In genomic region chr9:82346040-82346439, GRCh38 we compare ENCODE assay signal across 37 cellular contexts.
"Had no signal": no experiment of that assay in that cellular context is flagged by ENCODE, and none has a peak within 500 bp of the region (broad histone marks: within the 10 kb centered on the region; RNA-seq: fewer than 3 reads in every experiment).

No MANE protein-coding gene starts in this region.

- H3K9me3 ChIP-seq: adrenal gland had no signal

- H3K4me3 Mint-ChIP-seq: activated B cell treated with CpG ODN at 0.5 μM for 24 hours; activated CD4-positive, alpha-beta memory T cell treated with anti-CD3 and anti-CD28 coated beads for 36 hours; activated CD4-positive, alpha-beta T cell treated with anti-CD3 and anti-CD28 coated beads, Interleukin-2, amount 10 ng/mL, durations not matched to agents 24 days and 14 days; activated CD8-positive, alpha-beta T cell treated with anti-CD3 and anti-CD28 coated beads for 36 hours; activated naive CD4-positive, alpha-beta T cell treated with anti-CD3 and anti-CD28 coated beads for 36 hours; activated naive CD8-positive, alpha-beta T cell treated with anti-CD3 and anti-CD28 coated beads for 36 hours; activated T-cell treated with anti-CD3 and anti-CD28 coated beads, Interleukin-2, amount 50 U/mL, for 4 hours; activated T-cell treated with anti-CD3 and anti-CD28 coated beads, Interleukin-2, amount 50 U/mL, for 72 hours; activated T-helper 1 cell treated with anti-CD3 and anti-CD28 coated beads, Interleukin-12 subunit alpha, Interleukin-12 subunit beta, Interleukin-2, Interleukin-4 antibody, amounts not matched to agents 30 ng/mL and 10 ng/mL and 1 ng/mL, durations not matched to agents 14 hours and 24 hours and 36 hours; activated T-helper 17 cell treated with anti-CD3 and anti-CD28 coated beads, Interleukin-2, amount 50 U/mL, for 72 hours; T-helper 1 cell treated with Interleukin-12 subunit alpha and Interleukin-12 subunit beta and Interleukin-4 antibody, amounts not matched to agents 30 μg/mL and 1 μg/mL, for 36 hours; T-helper 2 cell treated with Interferon-gamma antibody and Interleukin-4, amounts not matched to agents 5 μg/mL and 100 μg/mL, for 36 hours had no signal

- ATAC-seq: activated CD8-positive, alpha-beta T cell treated with anti-CD3 and anti-CD28 coated beads for 36 hours; activated naive CD4-positive, alpha-beta T cell treated with anti-CD3 and anti-CD28 coated beads, Interleukin-2, amount 50 U/mL, for 72 hours; activated T-cell treated with anti-CD3 and anti-CD28 coated beads, Interleukin-2, amount 50 U/mL, for 4 hours; activated T-cell treated with anti-CD3 and anti-CD28 coated beads, Interleukin-2, amount 50 U/mL, for 72 hours; activated T-helper 17 cell treated with anti-CD3 and anti-CD28 coated beads, Interleukin-2, amount 50 U/mL, for 72 hours; body of pancreas had no signal

- H3K36me3 Mint-ChIP-seq: activated CD4-positive, alpha-beta memory T cell treated with anti-CD3 and anti-CD28 coated beads for 36 hours; activated naive CD8-positive, alpha-beta T cell treated with anti-CD3 and anti-CD28 coated beads for 36 hours had no signal

- H3K4me1 Mint-ChIP-seq: activated B cell treated with CpG ODN at 0.5 μM for 24 hours; activated CD4-positive, alpha-beta T cell treated with anti-CD3 and anti-CD28 coated beads, Interleukin-2, amount 10 ng/mL, durations not matched to agents 24 days and 14 days; activated naive CD8-positive, alpha-beta T cell treated with anti-CD3 and anti-CD28 coated beads for 36 hours; activated T-helper 17 cell treated with anti-CD3 and anti-CD28 coated beads, Interleukin-2, amount 50 U/mL, for 72 hours had no signal

- H3K27ac ChIP-seq: adrenal gland, body of pancreas, brain microvascular endothelial cell, breast epithelium, VCaP had no signal

- H3K27ac Mint-ChIP-seq: activated B cell treated with CpG ODN at 0.5 μM for 24 hours; activated CD4-positive, alpha-beta memory T cell treated with anti-CD3 and anti-CD28 coated beads for 36 hours; activated CD4-positive, alpha-beta T cell treated with anti-CD3 and anti-CD28 coated beads, Interleukin-2, amount 10 ng/mL, durations not matched to agents 24 days and 14 days; activated CD8-positive, alpha-beta T cell treated with anti-CD3 and anti-CD28 coated beads for 36 hours; activated naive CD4-positive, alpha-beta T cell treated with anti-CD3 and anti-CD28 coated beads for 36 hours; activated naive CD4-positive, alpha-beta T cell treated with anti-CD3 and anti-CD28 coated beads, Interleukin-2, amount 50 U/mL, for 72 hours; activated naive CD8-positive, alpha-beta T cell treated with anti-CD3 and anti-CD28 coated beads for 36 hours; activated T-cell treated with anti-CD3 and anti-CD28 coated beads, Interleukin-2, amount 50 U/mL, for 72 hours; activated T-helper 1 cell treated with anti-CD3 and anti-CD28 coated beads, Interleukin-12 subunit alpha, Interleukin-12 subunit beta, Interleukin-2, Interleukin-4 antibody, amounts not matched to agents 30 ng/mL and 10 ng/mL and 1 ng/mL, durations not matched to agents 14 hours and 24 hours and 36 hours; activated T-helper 17 cell treated with anti-CD3 and anti-CD28 coated beads, Interleukin-2, amount 50 U/mL, for 72 hours; T-helper 1 cell treated with Interleukin-12 subunit alpha and Interleukin-12 subunit beta and Interleukin-4 antibody, amounts not matched to agents 30 μg/mL and 1 μg/mL, for 36 hours; T-helper 2 cell treated with Interferon-gamma antibody and Interleukin-4, amounts not matched to agents 5 μg/mL and 100 μg/mL, for 36 hours had no signal

- H3K4me1 ChIP-seq: adrenal gland, body of pancreas, breast epithelium had no signal

- DNase-seq: activated B cell treated with CpG ODN at 0.5 μM for 24 hours; activated CD4-positive, alpha-beta memory T cell treated with anti-CD3 and anti-CD28 coated beads for 36 hours; activated CD4-positive, alpha-beta T cell treated with anti-CD3 and anti-CD28 coated beads for 4 hours; activated CD4-positive, alpha-beta T cell treated with anti-CD3 and anti-CD28 coated beads, Interleukin-2, amount 10 ng/mL, durations not matched to agents 24 days and 14 days; activated CD4-positive, alpha-beta T cell treated with anti-CD3 and anti-CD28 coated beads, Interleukin-2, amount 50 U/mL, for 1 hour; activated CD4-positive, alpha-beta T cell treated with anti-CD3 and anti-CD28 coated beads, Interleukin-2, amount 50 U/mL, for 4 hours; activated CD4-positive, CD25-positive, alpha-beta regulatory T cell treated with anti-CD3 and anti-CD28 coated beads, Interleukin-2, amount 50 U/mL, for 72 hours; activated CD8-positive, alpha-beta memory T cell treated with anti-CD3 and anti-CD28 coated beads, Interleukin-2, amount 50 U/mL, for 4 hours; activated CD8-positive, alpha-beta T cell treated with anti-CD3 and anti-CD28 coated beads for 36 hours; activated effector memory CD4-positive, alpha-beta T cell treated with anti-CD3 and anti-CD28 coated beads, Interleukin-2, amount 50 U/mL, for 16 hours; activated gamma-delta T cell treated with Interleukin-2 at 50 U/mL for 16 hours; activated naive CD4-positive, alpha-beta T cell; activated naive CD4-positive, alpha-beta T cell treated with anti-CD3 and anti-CD28 coated beads for 36 hours; activated naive CD4-positive, alpha-beta T cell treated with anti-CD3 and anti-CD28 coated beads, Interleukin-2, amount 50 U/mL, for 16 hours; activated naive CD8-positive, alpha-beta T cell treated with anti-CD3 and anti-CD28 coated beads for 36 hours; activated T-cell treated with anti-CD3 and anti-CD28 coated beads for 4 hours; activated T-cell treated with anti-CD3 and anti-CD28 coated beads, Interleukin-2, amount 50 U/mL, for 1 hour; activated T-cell treated with anti-CD3 and anti-CD28 coated beads, Interleukin-2, amount 50 U/mL, for 4 hours; activated T-cell treated with anti-CD3 and anti-CD28 coated beads, Interleukin-2, amount 50 U/mL, for 72 hours; adrenal gland; amniotic stem cell; aorta; body of pancreas; brain microvascular endothelial cell; central memory CD4-positive, alpha-beta T cell; T-helper 1 cell; T-helper 2 cell; T-helper 9 cell had no signal

- FAIRE-seq: astrocyte, TTC549 had no signal

- H3K36me3 ChIP-seq: adrenal gland, brain microvascular endothelial cell, breast epithelium had no signal

- H3K27me3 Mint-ChIP-seq: activated B cell treated with CpG ODN at 0.5 μM for 24 hours; activated CD4-positive, alpha-beta memory T cell treated with anti-CD3 and anti-CD28 coated beads for 36 hours; activated CD4-positive, alpha-beta T cell treated with anti-CD3 and anti-CD28 coated beads, Interleukin-2, amount 10 ng/mL, durations not matched to agents 24 days and 14 days; activated CD8-positive, alpha-beta T cell treated with anti-CD3 and anti-CD28 coated beads for 36 hours; activated naive CD8-positive, alpha-beta T cell treated with anti-CD3 and anti-CD28 coated beads for 36 hours; activated T-helper 17 cell treated with anti-CD3 and anti-CD28 coated beads, Interleukin-2, amount 50 U/mL, for 72 hours had no signal

- H3K27me3 ChIP-seq: adrenal gland, body of pancreas, brain microvascular endothelial cell, breast epithelium had no signal

- H3K4me3 ChIP-seq: adrenal gland, body of pancreas, breast epithelium had no signal
